Comparison of ENCODE assay signal across 16 cellular contexts in genomic region chr21:34533938-34534337, GRCh38. TPM values are rescaled to one million over a fixed set of nuclear protein-coding genes. Genes with fewer than 3 reads are reported as not detected.
DNase-seq lines count a peak whose midpoint lies in the region; ATAC-seq and TF ChIP-seq lines count a peak whose summit lies in the region.
"Had no signal": no experiment of that assay in that cellular context is flagged by ENCODE, and none has a peak within 500 bp of the region (broad histone marks: within the 10 kb centered on the region; RNA-seq: fewer than 3 reads in every experiment).

No MANE protein-coding gene starts in this region.

- H3K9me3 Mint-ChIP-seq in Calu3 (ENCODE audit: low read depth, unreplicated experiment): no peaks in the 10 kb centered on the region
- H3K9me3 Mint-ChIP-seq in dendritic cell treated with granulocyte-macrophage colony-stimulating factor and Interleukin-4, amounts not matched to agents 40 ng/mL and 50 ng/mL, for 4 days: no peaks in the 10 kb centered on the region
- no peaks in the 10 kb centered on the region for H3K9me3 Mint-ChIP-seq in stimulated activated effector memory CD8-positive, alpha-beta T cell treated with anti-CD3 and anti-CD28 coated beads, Interleukin-12 subunit alpha, Interleukin-12 subunit beta, amount 100 ng/mL, for 72 hours
- H3K9me3 Mint-ChIP-seq: CD4-positive, alpha-beta T cell had no signal

- intact Hi-C loops in Calu3 (cut with micrococcal nuclease; ENCODE audit: unreplicated experiment): no loop called here
- intact Hi-C loops in dendritic cell treated with granulocyte-macrophage colony-stimulating factor and Interleukin-4, amounts not matched to agents 40 ng/mL and 50 ng/mL, for 4 days (cut with micrococcal nuclease): no loop called here

- H3K36me3 Mint-ChIP-seq in Calu3 (ENCODE audit: insufficient read depth, unreplicated experiment): no peaks in the 10 kb centered on the region
- H3K36me3 Mint-ChIP-seq in dendritic cell treated with granulocyte-macrophage colony-stimulating factor and Interleukin-4, amounts not matched to agents 40 ng/mL and 50 ng/mL, for 4 days (ENCODE audit: low read depth): peaks cover 23% of the 10 kb centered on the region
- no peaks in the 10 kb centered on the region for H3K36me3 Mint-ChIP-seq in stimulated activated effector memory CD8-positive, alpha-beta T cell treated with anti-CD3 and anti-CD28 coated beads, Interleukin-12 subunit alpha, Interleukin-12 subunit beta, amount 100 ng/mL, for 72 hours

- peaks cover 58% of the 10 kb centered on the region for H3K4me1 ChIP-seq in SJSA1 (replicated peaks)

- H3K27ac ChIP-seq in SJSA1: peak overlapping the region; percentile 54

- no peaks in the 10 kb centered on the region for H3K36me3 ChIP-seq in SJSA1

- DNase-seq in Calu3 (no peak), SJSA1 (ENCODE audit: low read depth in 1 of 2, low spot score in 2 of 2) (no peak), epidermal melanocyte (ENCODE audit: insufficient read length, low spot score) (no peak), DMS153 treated with DMSO at 0.1 percent for 48 hours (lab: John Stamatoyannopoulos, UW; ENCODE audit: unreplicated experiment) (no peak)
- DNase-seq in stimulated activated effector memory CD8-positive, alpha-beta T cell treated with anti-CD3 and anti-CD28 coated beads, Interleukin-12 subunit alpha, Interleukin-12 subunit beta, amount 100 ng/mL, for 72 hours (ENCODE audit: low spot score in 2 of 2): no peak
- DNase-seq: CD4-positive, alpha-beta T cell; DMS79; NCI-H187 treated with DMSO at 0.1 percent for 48 hours; NCI-H2171; NCI-H446; SHP77 treated with DMSO at 0.1 percent for 48 hours had no signal

- BruUV-seq in Calu3 (replicated peaks; lab: Mats Ljungman, UMichigan): no TSS peak

- no peak for ATAC-seq in stimulated activated effector memory CD8-positive, alpha-beta T cell treated with anti-CD3 and anti-CD28 coated beads, Interleukin-12 subunit alpha, Interleukin-12 subunit beta, amount 100 ng/mL, for 72 hours
- no peak for ATAC-seq in GM18519 (IDR thresholded peaks at IDR 0.05; ENCODE audit: low FRiP score, unreplicated experiment)
- ATAC-seq: HCT116, K562 had no signal

- no peak overlapping the region for H3K4me3 Mint-ChIP-seq in Calu3 (ENCODE audit: low read depth, unreplicated experiment)
- no peak overlapping the region for H3K4me3 Mint-ChIP-seq in dendritic cell treated with granulocyte-macrophage colony-stimulating factor and Interleukin-4, amounts not matched to agents 40 ng/mL and 50 ng/mL, for 4 days
- H3K4me3 Mint-ChIP-seq in stimulated activated effector memory CD8-positive, alpha-beta T cell treated with anti-CD3 and anti-CD28 coated beads, Interleukin-12 subunit alpha, Interleukin-12 subunit beta, amount 100 ng/mL, for 72 hours: peak overlapping the region; percentile 36
- H3K4me3 Mint-ChIP-seq: CD4-positive, alpha-beta T cell had no signal

- H3K9me3 ChIP-seq in SJSA1 (replicated peaks): no peaks in the 10 kb centered on the region

- no peaks in the 10 kb centered on the region for H3K27me3 ChIP-seq in SJSA1 (replicated peaks)

- peak overlapping the region; percentile 68 for H3K27ac Mint-ChIP-seq in Calu3 (ENCODE audit: unreplicated experiment)
- H3K27ac Mint-ChIP-seq in dendritic cell treated with granulocyte-macrophage colony-stimulating factor and Interleukin-4, amounts not matched to agents 40 ng/mL and 50 ng/mL, for 4 days: peak overlapping the region; percentile 20
- H3K27ac Mint-ChIP-seq in stimulated activated effector memory CD8-positive, alpha-beta T cell treated with anti-CD3 and anti-CD28 coated beads, Interleukin-12 subunit alpha, Interleukin-12 subunit beta, amount 100 ng/mL, for 72 hours: peak overlapping the region; percentile 11
- H3K27ac Mint-ChIP-seq: CD4-positive, alpha-beta T cell had no signal

- CTCF ChIA-PET in Calu3 (lab: Charles Lee): no interaction called here

- H3K27me3 Mint-ChIP-seq in Calu3 (ENCODE audit: unreplicated experiment): no peaks in the 10 kb centered on the region
- H3K27me3 Mint-ChIP-seq in dendritic cell treated with granulocyte-macrophage colony-stimulating factor and Interleukin-4, amounts not matched to agents 40 ng/mL and 50 ng/mL, for 4 days: no peaks in the 10 kb centered on the region
- H3K27me3 Mint-ChIP-seq: CD4-positive, alpha-beta T cell had no signal

- peaks cover 18% of the 10 kb centered on the region for H3K4me1 Mint-ChIP-seq in Calu3 (ENCODE audit: low read depth, unreplicated experiment)
- peaks cover 69% of the 10 kb centered on the region for H3K4me1 Mint-ChIP-seq in dendritic cell treated with granulocyte-macrophage colony-stimulating factor and Interleukin-4, amounts not matched to agents 40 ng/mL and 50 ng/mL, for 4 days (ENCODE audit: low read depth)
- peaks cover 35% of the 10 kb centered on the region for H3K4me1 Mint-ChIP-seq in stimulated activated effector memory CD8-positive, alpha-beta T cell treated with anti-CD3 and anti-CD28 coated beads, Interleukin-12 subunit alpha, Interleukin-12 subunit beta, amount 100 ng/mL, for 72 hours

- no peak overlapping the region for H3K4me3 ChIP-seq in SJSA1
- H3K4me3 ChIP-seq: K562 had no signal

- no peak for TF ChIP-seq CTCF in Calu3 (IDR thresholded peaks at IDR 0.05; ENCODE audit: unreplicated experiment)

RNA-seq across cellular contexts. Expression of gene KCNE1, which starts 21.9 kb away (rescaled TPM):
- 0.28 TPM in 1 of 2 replicates, not detected in the other for total RNA-seq in Calu3 (2022)
- 0.16 and 2.2 TPM in 2 replicates for total RNA-seq in SJSA1 (2014; rRNA removed; shearing (Covaris generic))
- total RNA-seq: CD4-positive, alpha-beta T cell; RPMI7951 had no signal

Comparison
In these comparisons a context has a peak if more than half of its experiments do, and no peak if none do; other contexts are left out.
1. H3K27ac Mint-ChIP-seq: peak in every context shown above with its lines; median percentile 68 in Calu3; 20 in dendritic cell treated with granulocyte-macrophage colony-stimulating factor and Interleukin-4, amounts not matched to agents 40 ng/mL and 50 ng/mL, for 4 days; 11 in stimulated activated effector memory CD8-positive, alpha-beta T cell treated with anti-CD3 and anti-CD28 coated beads, Interleukin-12 subunit alpha, Interleukin-12 subunit beta, amount 100 ng/mL, for 72 hours.